1 cellular context compared by ENCODE assay signal in genomic region chr15:25668901-25669300, GRCh38.
TF ChIP-seq lines count a peak whose summit lies in the region.

No MANE protein-coding gene starts in this region.

TF ChIP-seq in WTC11, 78 proteins besides CTCF, POLR2A, EP300 and RAD21 (continued from another document):
- TF ChIP-seq NFYB (CRISPR knock-in tag; conservative IDR thresholded peaks at IDR 0.05; ENCODE audit: low read depth) = no peak
- no peak for TF ChIP-seq FOXP1 (CRISPR knock-in tag; IDR thresholded peaks at IDR 0.05; ENCODE audit: borderline replicate concordance)
- TF ChIP-seq E2F1 (CRISPR knock-in tag; IDR thresholded peaks at IDR 0.05) = no peak
- TF ChIP-seq TEAD4 (CRISPR knock-in tag; IDR thresholded peaks at IDR 0.05) = no peak
- TF ChIP-seq NR1H2 (CRISPR knock-in tag; IDR thresholded peaks at IDR 0.05) = no peak
- no peak for TF ChIP-seq STAT6 (CRISPR knock-in tag; conservative IDR thresholded peaks at IDR 0.05; ENCODE audit: low read depth)
